In genomic region chr15:70113304-70113700, GRCh38 we compare ENCODE assay signal across 15 cellular contexts. TPM values are rescaled to one million over a fixed set of nuclear protein-coding genes. Genes with fewer than 3 reads are reported as not detected.
DNase-seq lines count a peak whose midpoint lies in the region; ATAC-seq, FAIRE-seq and TF ChIP-seq lines count a peak whose summit lies in the region.
"Had no signal": no experiment of that assay in that cellular context is flagged by ENCODE, and none has a peak within 500 bp of the region (broad histone marks: within the 10 kb centered on the region; RNA-seq: fewer than 3 reads in every experiment).

No MANE protein-coding gene starts in this region.

- no peaks in the 10 kb centered on the region for H4K20me1 ChIP-seq in GM23248 (ENCODE audit: insufficient read depth)

- H3K79me2 ChIP-seq in GM23248 (ENCODE audit: insufficient read depth), result no peaks in the 10 kb centered on the region

- H3K9me3 ChIP-seq in left ventricle myocardium inferior (replicated peaks), result no peaks in the 10 kb centered on the region
- no peaks in the 10 kb centered on the region for H3K9me3 ChIP-seq in GM23248 (ENCODE audit: low read depth)

- no peak overlapping the region for H3K9ac ChIP-seq in GM23248

- in situ Hi-C loops in GM23248 (cut with MboI), result no loop called here

- no peak overlapping the region for H2AFZ ChIP-seq in GM23248

- H3K27me3 ChIP-seq in left ventricle myocardium inferior (ENCODE audit: low read depth), result peaks cover 9% of the 10 kb centered on the region
- H3K27me3 ChIP-seq in GM23248 (replicated peaks; ENCODE audit: insufficient read depth), result no peaks in the 10 kb centered on the region

- WGBS in GM23248 (ENCODE audit: low coverage in 1 of 2, low lambda C conversion rate in 2 of 2, missing lambda C conversion rate in 2 of 2), 2 experiments, result 88 to 92% methylated on average over 3 to 7 of the region's 7 CpGs

- H3K27ac ChIP-seq in left ventricle myocardium inferior (replicated peaks), result no peak overlapping the region
- H3K27ac ChIP-seq in GM23248, result no peak overlapping the region
- H3K27ac ChIP-seq: VCaP had no signal

- DNase-seq in GM12892 (ENCODE audit: insufficient read length) (no peak), RPMI8226 (peak; percentile 37), left ventricle myocardium inferior (peak; percentile 55), posterior vena cava (ENCODE audit: low spot score) (peak; percentile 91), NCI-H226 (no peak), GM23248 (no peak), NCI-H748 (lab: John Stamatoyannopoulos, UW; ENCODE audit: unreplicated experiment) (no peak)
- DNase-seq: activated CD8-positive, alpha-beta T cell treated with anti-CD3 and anti-CD28 coated beads, Interleukin-2, amount 10 ng/mL, durations not matched to agents 7 days and 5 days; NCI-H1436; NCI-H2227 treated with DMSO at 0.1 percent for 48 hours; OCI-M1; SW 1271 had no signal

- H3K4me3 ChIP-seq in left ventricle myocardium inferior, result no peak overlapping the region
- no peak overlapping the region for H3K4me3 ChIP-seq in GM23248

- no peaks in the 10 kb centered on the region for H3K9me2 ChIP-seq in GM23248 (ENCODE audit: insufficient read depth)

- no peak for TF ChIP-seq POLR2A in GM12892 (IDR thresholded peaks at IDR 0.05; ENCODE audit: low read depth, low read length)

- H3K4me2 ChIP-seq in GM23248 (ENCODE audit: unreplicated experiment), result no peak overlapping the region

- ATAC-seq in GM21423 (IDR thresholded peaks at IDR 0.05; ENCODE audit: unreplicated experiment), result no peak
- ATAC-seq: activated CD8-positive, alpha-beta T cell treated with anti-CD3 and anti-CD28 coated beads, Interleukin-2, amount 10 ng/mL, durations not matched to agents 7 days and 5 days had no signal

- H3F3A ChIP-seq in GM23248 (ENCODE audit: insufficient read depth), result peaks cover 3% of the 10 kb centered on the region; the same call in 1 of the 2 replicates

- intact Hi-C loops in left ventricle myocardium inferior (cut with micrococcal nuclease), result no loop called here
- intact Hi-C loops in posterior vena cava (cut with DNase I), result no loop called here

- FAIRE-seq in GM12892 (lab: Jason Lieb, UNC), result peak; percentile 46
- FAIRE-seq: frontal cortex had no signal

- H3K4me1 ChIP-seq in left ventricle myocardium inferior, result peaks cover 34% of the 10 kb centered on the region
- H3K4me1 ChIP-seq in GM23248 (ENCODE audit: insufficient read depth), result peaks cover 4% of the 10 kb centered on the region; the same call in 1 of the 2 replicates

- H3K36me3 ChIP-seq in left ventricle myocardium inferior (no peaks in the 10 kb centered on the region), GM23248 (ENCODE audit: low read depth) (no peaks in the 10 kb centered on the region)

- TF ChIP-seq CTCF in left ventricle myocardium inferior (IDR thresholded peaks at IDR 0.05; ENCODE audit: borderline replicate concordance), result no peak

RNA-seq across cellular contexts. Expression of gene TLE3, which starts 15.6 kb away (rescaled TPM):
- 12.9 TPM for polyA plus RNA-seq in GM12892 (2012; ENCODE audit: missing spikeins)
- total RNA-seq in left ventricle myocardium inferior (17.8 TPM), posterior vena cava (10 to 100 TPM; 45.5 to 50.9 TPM)
- total RNA-seq in GM23248 (2014; rRNA removed; shearing (Covaris generic)), result 25.3 and 37.6 TPM in 2 replicates
- polyA plus RNA-seq in GM23248 (2016; fragmentation: Nextera tagmentation; extraction: Ambion mirVana), result 9.8 and 11.7 TPM in 2 replicates

Comparison
In these comparisons a context has a peak if more than half of its experiments do, and no peak if none do; other contexts are left out.
1. DNase-seq: peak in RPMI8226 (single experiment), left ventricle myocardium inferior (single experiment) and posterior vena cava (single experiment); none in GM12892 (single experiment), NCI-H226 (single experiment), GM23248 (single experiment) and NCI-H748 (single experiment).